Comparison of ENCODE assay signal across 14 cellular contexts in the genomic region with DNA sequence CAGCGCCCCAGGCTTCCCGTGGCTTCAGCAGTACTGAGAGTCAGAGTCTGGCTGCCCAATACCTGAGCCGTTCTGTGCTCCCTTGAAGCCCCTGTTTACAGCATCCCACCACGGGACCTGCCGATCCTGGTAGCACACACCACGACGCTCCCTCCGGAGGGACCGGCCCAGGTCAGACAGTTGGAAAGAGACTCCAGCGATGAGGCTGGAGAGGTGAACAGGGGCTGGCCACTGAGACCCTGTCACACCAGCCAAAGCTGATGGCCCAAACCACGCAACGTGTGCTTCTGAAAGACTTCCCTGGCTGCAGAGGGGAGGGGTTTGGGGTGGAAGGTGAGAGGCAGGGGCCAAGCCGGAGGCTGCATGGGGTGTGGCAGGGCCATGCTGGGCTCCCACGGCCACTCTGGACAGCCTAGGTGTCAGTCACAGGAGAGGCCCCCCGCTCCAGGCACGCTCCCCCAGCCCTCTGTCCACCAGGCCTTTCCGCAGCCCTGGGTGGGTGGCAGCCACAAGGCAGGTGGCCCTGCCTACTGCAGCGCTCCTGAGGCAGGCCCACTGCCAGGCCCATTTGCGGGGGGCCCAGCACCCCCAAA.
"Had no signal": no experiment of that assay in that cellular context is flagged by ENCODE, and none has a peak within 500 bp of the region (broad histone marks: within the 10 kb centered on the region; RNA-seq: fewer than 3 reads in every experiment).

No MANE protein-coding gene starts in this region.

- H3K9me3 ChIP-seq: esophagus muscularis mucosa, gastrocnemius medialis, left lung, tibial nerve had no signal

- H3K4me3 ChIP-seq: esophagus muscularis mucosa, gastrocnemius medialis, heart right ventricle, left lung, lung, tibial nerve had no signal

- H3K27ac ChIP-seq: epithelial cell of prostate, gastrocnemius medialis, left lung, tibial nerve had no signal

- H3K36me3 ChIP-seq: esophagus muscularis mucosa, gastrocnemius medialis, heart right ventricle, left lung, tibial nerve had no signal

- H3K27me3 ChIP-seq: esophagus muscularis mucosa, gastrocnemius medialis, heart right ventricle, left lung, tibial nerve had no signal

- DNase-seq: effector memory CD8-positive, alpha-beta T cell; gastrocnemius medialis; heart right ventricle; hypothalamus; left lung; mesenchymal stem cell; naive B cell; stimulated activated CD4-positive, alpha-beta T cell treated with anti-CD3 and anti-CD28 coated beads, Interleukin-4, amount 100 ng/mL, for 1 hour; stimulated activated CD8-positive, alpha-beta memory T cell treated with anti-CD3 and anti-CD28 coated beads, Interleukin-4, amount 100 ng/mL, for 48 hours had no signal

- H3K4me1 ChIP-seq: left lung, tibial nerve had no signal

- ATAC-seq: left lung; stimulated activated effector memory CD8-positive, alpha-beta T cell treated with anti-CD3 and anti-CD28 coated beads, Interleukin-12 subunit alpha, Interleukin-12 subunit beta, amount 100 ng/mL, for 72 hours had no signal
